Comparison of ENCODE assay signal across 28 cellular contexts in the genomic region with DNA sequence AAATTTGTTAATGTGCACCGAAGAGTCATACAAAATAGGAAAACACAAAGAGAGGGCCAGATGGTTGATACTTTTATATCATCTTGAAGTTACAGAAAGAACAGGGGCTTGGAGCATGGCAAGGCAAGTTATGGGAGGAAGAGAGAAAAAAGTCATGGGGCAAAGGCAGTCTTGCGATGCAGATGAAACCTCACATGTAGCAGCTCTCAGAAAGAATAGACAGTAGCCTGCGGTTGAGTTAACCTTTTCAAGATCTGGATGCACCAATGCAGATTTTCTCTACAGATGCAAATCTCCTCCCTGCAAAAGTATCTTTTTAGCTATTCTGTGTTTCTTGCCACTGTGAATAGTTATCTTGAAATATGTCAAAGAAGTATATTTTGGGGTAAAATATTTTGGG.
"Had no signal": no experiment of that assay in that cellular context is flagged by ENCODE, and none has a peak within 500 bp of the region (broad histone marks: within the 10 kb centered on the region; RNA-seq: fewer than 3 reads in every experiment).

No MANE protein-coding gene starts in this region.

- DNase-seq: IMR-90; Karpas-422; KG1; MG63; NCI-H1092; NCI-H1105 treated with DMSO at 0.1 percent for 48 hours; NCI-H1417 treated with DMSO at 0.1 percent for 48 hours; NCI-H187; NCI-H2029; NCI-H2081 treated with DMSO at 0.1 percent for 48 hours; NCI-H2171; NCI-H226; NCI-H446; NCI-H510A; NCI-H524 treated with DMSO at 0.1 percent for 48 hours; NCI-H69; NCI-H774; NK-92 treated with Interleukin-12 subunit alpha and Interleukin-12 subunit beta, amount 100 ng/mL, for 24 hours; OCI-M1; PC-9; Peyer's patch; SHP77 treated with DMSO at 0.1 percent for 48 hours; SJCRH30; SK-N-SH; SW 1271; T-cell had no signal

- H3K36me3 Mint-ChIP-seq: T-cell had no signal

- H3K4me1 ChIP-seq: Peyer's patch, SJCRH30 had no signal

- H3K4me2 ChIP-seq: PC-9, SK-N-SH had no signal

- H3K9me3 ChIP-seq: MG63, Peyer's patch, SJCRH30, SK-N-SH had no signal

- H3K4me3 ChIP-seq: MG63, PC-9, Peyer's patch, SJCRH30 had no signal

- H3K36me3 ChIP-seq: MG63, Peyer's patch, SJCRH30 had no signal

- H3K4me1 Mint-ChIP-seq: T-cell had no signal

- H3K4me3 Mint-ChIP-seq: T-cell had no signal

- H3K9ac ChIP-seq: SK-N-SH had no signal

- ATAC-seq: HepG2, Right ventricle myocardium inferior, T-cell had no signal

- H2AFZ ChIP-seq: PC-9 had no signal

- H3K27ac ChIP-seq: PC-9, Peyer's patch, SJCRH30 had no signal

- H3K27ac Mint-ChIP-seq: T-cell had no signal

- H3K27me3 ChIP-seq: MG63, Peyer's patch, SJCRH30 had no signal
